ENCODE assay signal across 25 cellular contexts in genomic region chr17:30964878-30965277, GRCh38. TPM values are rescaled to one million over a fixed set of nuclear protein-coding genes. Genes with fewer than 3 reads are reported as not detected.
A peak's percentile ranks its signal among the peaks of the same experiment; 100 is the strongest.
DNase-seq lines count a peak whose midpoint lies in the region; TF ChIP-seq lines count a peak whose summit lies in the region.
"Had no signal": no experiment of that assay in that cellular context is flagged by ENCODE, and none has a peak within 500 bp of the region (broad histone marks: within the 10 kb centered on the region; RNA-seq: fewer than 3 reads in every experiment).

No MANE protein-coding gene starts in this region.

- H3K4me3 Mint-ChIP-seq in osteocyte (ENCODE audit: unreplicated experiment): no peak overlapping the region
- H3K4me3 Mint-ChIP-seq: CD8-positive, alpha-beta memory T cell; H9; neural crest cell; stimulated activated memory B cell treated with anti-CD40 and anti-IgM and Interleukin-4, amounts not matched to agents 10 μg/mL and 1 μg/mL and 100 μg/mL, for 72 hours had no signal

- H3K36me3 ChIP-seq in MG63: no peaks in the 10 kb centered on the region
- H3K36me3 ChIP-seq: left lung had no signal

- no peaks in the 10 kb centered on the region for H3K9me3 Mint-ChIP-seq in osteocyte (ENCODE audit: unreplicated experiment)
- H3K9me3 Mint-ChIP-seq: CD8-positive, alpha-beta memory T cell; H9; neural crest cell; stimulated activated memory B cell treated with anti-CD40 and anti-IgM and Interleukin-4, amounts not matched to agents 10 μg/mL and 1 μg/mL and 100 μg/mL, for 72 hours had no signal

- TF ChIP-seq CTCF in cardiac fibroblast (IDR thresholded peaks at IDR 0.05; ENCODE audit: low read depth, low read length) (no peak), osteocyte (IDR thresholded peaks at IDR 0.05) (no peak)

- no peaks in the 10 kb centered on the region for H3K36me3 Mint-ChIP-seq in osteocyte (ENCODE audit: unreplicated experiment)
- H3K36me3 Mint-ChIP-seq: CD8-positive, alpha-beta memory T cell; stimulated activated memory B cell treated with anti-CD40 and anti-IgM and Interleukin-4, amounts not matched to agents 10 μg/mL and 1 μg/mL and 100 μg/mL, for 72 hours had no signal

- no peak overlapping the region for H3K4me3 ChIP-seq in MG63
- no peak overlapping the region for H3K4me3 ChIP-seq in cardiac fibroblast (replicated peaks in 1 of 2; ENCODE audit: low read depth in 2 of 2, low read length in 2 of 2)
- H3K4me3 ChIP-seq: left lung, mucosa of descending colon, testis had no signal

- H3K9me3 ChIP-seq in MG63: no peaks in the 10 kb centered on the region
- H3K9me3 ChIP-seq: left lung, mucosa of descending colon, testis had no signal

- no peak overlapping the region for H3K27ac Mint-ChIP-seq in osteocyte (ENCODE audit: unreplicated experiment)
- H3K27ac Mint-ChIP-seq: CD8-positive, alpha-beta memory T cell; H9; progenitor cell of endocrine pancreas; stimulated activated memory B cell treated with anti-CD40 and anti-IgM and Interleukin-4, amounts not matched to agents 10 μg/mL and 1 μg/mL and 100 μg/mL, for 72 hours had no signal

- DNase-seq in Daoy (ENCODE audit: low read depth) (peak; percentile 25), MG63 (peak; percentile 19), cardiac fibroblast (ENCODE audit: low read depth in 2 of 2) (peak; percentile 16 to 50), islet precursor cell (peak; percentile 57), 8988T (no peak), osteocyte (ENCODE audit: extremely low spot score, unreplicated experiment) (no peak)
- no peak for DNase-seq in activated CD8-positive, alpha-beta memory T cell treated with anti-CD3 and anti-CD28 coated beads for 24 hours
- DNase-seq in activated CD4-positive, alpha-beta T cell treated with anti-CD3 and anti-CD28 coated beads, Interleukin-2, amount 50 U/mL, for 4 hours: no peak
- DNase-seq: activated CD4-positive, alpha-beta T cell treated with anti-CD3 and anti-CD28 coated beads for 4 hours; activated effector memory CD4-positive, alpha-beta T cell treated with Interleukin-2 at 50 U/mL for 16 hours; central memory CD4-positive, alpha-beta T cell; DMS53; H9; KG1; left lung; mucosa of descending colon; NCI-H1092 treated with DMSO at 0.1 percent for 48 hours; NCI-H2029 treated with DMSO at 0.1 percent for 48 hours; NCI-H510A treated with DMSO at 0.1 percent for 48 hours; stimulated activated CD4-positive, alpha-beta T cell treated with anti-CD3 and anti-CD28 coated beads, Interleukin-1b, Interleukin-23, amount 100 ng/mL, for 48 hours; testis had no signal

- H3K27me3 Mint-ChIP-seq in osteocyte (ENCODE audit: unreplicated experiment): no peaks in the 10 kb centered on the region
- H3K27me3 Mint-ChIP-seq: progenitor cell of endocrine pancreas; stimulated activated memory B cell treated with anti-CD40 and anti-IgM and Interleukin-4, amounts not matched to agents 10 μg/mL and 1 μg/mL and 100 μg/mL, for 72 hours had no signal

- H3K27me3 ChIP-seq in MG63: no peaks in the 10 kb centered on the region
- H3K27me3 ChIP-seq: left lung, testis had no signal

- H3K4me1 Mint-ChIP-seq in osteocyte (ENCODE audit: unreplicated experiment): peaks cover 1% of the 10 kb centered on the region

RNA-seq across cellular contexts. Expression of gene RNF135, which starts 6.0 kb away (rescaled TPM):
- 15.2 and 20.4 TPM in 2 replicates for total RNA-seq in Daoy (2014; rRNA removed; shearing (Covaris generic))
- 16.4 and 20.2 TPM in 2 replicates for total RNA-seq in MG63 (2014; rRNA removed; shearing (Covaris generic); ENCODE audit: low replicate concordance)
- 16.1 and 16.9 TPM in 2 replicates for total RNA-seq in osteocyte

RNA-seq across cellular contexts. Expression of gene ADAP2, which starts 43.1 kb away (rescaled TPM):
- total RNA-seq in Daoy (2014; rRNA removed; shearing (Covaris generic)): 6.9 TPM in 1 of 2 replicates, not detected in the other
- total RNA-seq in MG63 (2014; rRNA removed; shearing (Covaris generic); ENCODE audit: low replicate concordance): 1.4 TPM in 1 of 2 replicates, not detected in the other
- 0.31 and 0.62 TPM in 2 replicates for total RNA-seq in osteocyte

RNA-seq across cellular contexts. Expression of gene TEFM, which starts 58.8 kb away (rescaled TPM):
- 12.5 and 27.5 TPM in 2 replicates for total RNA-seq in Daoy (2014; rRNA removed; shearing (Covaris generic))
- total RNA-seq in MG63 (2014; rRNA removed; shearing (Covaris generic); ENCODE audit: low replicate concordance): 18.7 and 38.6 TPM in 2 replicates
- 9.8 and 15.5 TPM in 2 replicates for total RNA-seq in osteocyte

Comparison
In these comparisons a context has a peak if more than half of its experiments do, and no peak if none do; other contexts are left out.
1. DNase-seq: peak in Daoy (single experiment), MG63 (single experiment), cardiac fibroblast (2 of 2) and islet precursor cell (single experiment); none in activated CD8-positive, alpha-beta memory T cell treated with anti-CD3 and anti-CD28 coated beads for 24 hours (single experiment), 8988T (single experiment), osteocyte (single experiment) and activated CD4-positive, alpha-beta T cell treated with anti-CD3 and anti-CD28 coated beads, Interleukin-2, amount 50 U/mL, for 4 hours (0 of 2).